In genomic region chr17:42221886-42222745, GRCh38 we compare ENCODE assay signal across 9 cellular contexts. TPM values are rescaled to one million over a fixed set of nuclear protein-coding genes. Genes with fewer than 3 reads are reported as not detected.
DNase-seq lines count a peak whose midpoint lies in the region; ATAC-seq and TF ChIP-seq lines count a peak whose summit lies in the region.
"Had no signal": no experiment of that assay in that cellular context is flagged by ENCODE, and none has a peak within 500 bp of the region (broad histone marks: within the 10 kb centered on the region; RNA-seq: fewer than 3 reads in every experiment).

No MANE protein-coding gene starts in this region.

- no peak overlapping the region for H3K4me3 ChIP-seq in KMS-11 (IDR thresholded peaks at IDR 0.05; ENCODE audit: insufficient read depth, low read depth, low read length)
- no peak overlapping the region for H3K4me3 ChIP-seq in ovary

- no peak overlapping the region for H3K9ac ChIP-seq in KMS-11

- H3K27ac ChIP-seq in KMS-11 (no peak overlapping the region), ovary (no peak overlapping the region)

- H3K4me3 Mint-ChIP-seq in T-cell: no peak overlapping the region
- no peak overlapping the region for H3K4me3 Mint-ChIP-seq in activated naive CD8-positive, alpha-beta T cell treated with anti-CD3 and anti-CD28 coated beads, Interleukin-2, amount 10 ng/mL, durations not matched to agents 7 days and 5 days

- H3K9me3 ChIP-seq in ovary: no peaks in the 10 kb centered on the region

- peak; percentile 84 for TF ChIP-seq CTCF in KMS-11 (conservative IDR thresholded peaks at IDR 0.05; ENCODE audit: low read depth, low read length)
- no peak for TF ChIP-seq CTCF in ovary (IDR thresholded peaks at IDR 0.05)

- no peaks in the 10 kb centered on the region for H3K27me3 ChIP-seq in KMS-11 (ENCODE audit: insufficient read depth, low read depth)
- no peaks in the 10 kb centered on the region for H3K27me3 ChIP-seq in ovary

- TF ChIP-seq EP300 in ovary (IDR thresholded peaks at IDR 0.05): no peak

- WGBS in ovary, 3 donors: 49 to 59% (median 59%) methylated on average over 3 of the region's 3 CpGs

- intact Hi-C loops in ovary (cut with DNase I): no loop called here

- no peaks in the 10 kb centered on the region for H3K79me2 ChIP-seq in KMS-11 (ENCODE audit: insufficient read depth, low read depth)

- H3K9me3 Mint-ChIP-seq in T-cell: no peaks in the 10 kb centered on the region
- no peaks in the 10 kb centered on the region for H3K9me3 Mint-ChIP-seq in activated naive CD8-positive, alpha-beta T cell treated with anti-CD3 and anti-CD28 coated beads, Interleukin-2, amount 10 ng/mL, durations not matched to agents 7 days and 5 days

- CTCF ChIA-PET in T-cell (lab: Charles Lee): interaction anchor here (0.5 to 2.1 kb wide), 35 partner anchors 14 to 308 kb away, joined by 3 to 25 read pairs (median 5); partner anchors contain the start of gene STAT5A (in 1 of the 2)

- DNase-seq in DMS53 (lab: John Stamatoyannopoulos, UW) (peak; percentile 61), T-cell (peak; percentile 7 to 68 (median 56)), hippocampal formation (lab: John Stamatoyannopoulos, UW) (peak; percentile 3 to 59), ovary (no peak)
- DNase-seq in activated naive CD8-positive, alpha-beta T cell treated with anti-CD3 and anti-CD28 coated beads, Interleukin-2, amount 10 ng/mL, durations not matched to agents 7 days and 5 days: peak; percentile 59
- DNase-seq in stimulated activated CD4-positive, alpha-beta T cell treated with anti-CD3 and anti-CD28 coated beads, Interleukin-1b, Interleukin-23, amount 100 ng/mL, for 1 hour (ENCODE audit: low read depth in 2 of 2): peak; percentile 27 to 37

- no peaks in the 10 kb centered on the region for H4K20me1 ChIP-seq in KMS-11 (ENCODE audit: insufficient read depth)

- H3K4me2 ChIP-seq in KMS-11: no peak overlapping the region

- no peak overlapping the region for H2AFZ ChIP-seq in KMS-11 (ENCODE audit: low read depth)

- H3K4me1 Mint-ChIP-seq in T-cell: peaks cover 0 to 14% (median 10%) of the 10 kb centered on the region in 3 donors
- H3K4me1 Mint-ChIP-seq in activated naive CD8-positive, alpha-beta T cell treated with anti-CD3 and anti-CD28 coated beads, Interleukin-2, amount 10 ng/mL, durations not matched to agents 7 days and 5 days: peaks cover 7% of the 10 kb centered on the region

- peak; percentile 87 to 95 (median 90) for ATAC-seq in T-cell (replicated peaks in 1 of 4)
- ATAC-seq in activated naive CD8-positive, alpha-beta T cell treated with anti-CD3 and anti-CD28 coated beads, Interleukin-2, amount 10 ng/mL, durations not matched to agents 7 days and 5 days (ENCODE audit: low read depth): peak; percentile 87
- no peak for ATAC-seq in GM21381 (IDR thresholded peaks at IDR 0.05; ENCODE audit: unreplicated experiment)

- H3K27me3 Mint-ChIP-seq in T-cell: no peaks in the 10 kb centered on the region
- H3K27me3 Mint-ChIP-seq in activated naive CD8-positive, alpha-beta T cell treated with anti-CD3 and anti-CD28 coated beads, Interleukin-2, amount 10 ng/mL, durations not matched to agents 7 days and 5 days: no peaks in the 10 kb centered on the region

- peak overlapping the region; percentile 29 to 31 for H3K27ac Mint-ChIP-seq in T-cell
- H3K27ac Mint-ChIP-seq in activated naive CD8-positive, alpha-beta T cell treated with anti-CD3 and anti-CD28 coated beads, Interleukin-2, amount 10 ng/mL, durations not matched to agents 7 days and 5 days: peak overlapping the region; percentile 71

- POLR2A ChIA-PET in T-cell (lab: Charles Lee): interaction anchor here (0.6 to 0.9 kb wide), 5 partner anchors 26 to 68 kb away, joined by 3 to 7 read pairs (median 4); partner anchors contain the start of gene STAT5A (in 1 of the 2)
- POLR2A ChIA-PET in activated naive CD8-positive, alpha-beta T cell treated with anti-CD3 and anti-CD28 coated beads, Interleukin-2, amount 10 ng/mL, durations not matched to agents 7 days and 5 days (lab: Charles Lee): interaction anchor here (0.6 to 1.9 kb wide), 10 partner anchors 26 to 184 kb away, joined by 3 to 21 read pairs (median 4); partner anchors contain the start of gene STAT5A

- H3K4me1 ChIP-seq in KMS-11 (ENCODE audit: low read depth, poor library complexity, severe bottlenecking) (no peaks in the 10 kb centered on the region), ovary (ENCODE audit: insufficient read depth) (no peaks in the 10 kb centered on the region)

- H3K36me3 ChIP-seq in KMS-11 (ENCODE audit: insufficient read depth) (no peaks in the 10 kb centered on the region), ovary (no peaks in the 10 kb centered on the region)

- no peak for TF ChIP-seq POLR2A in ovary (IDR thresholded peaks at IDR 0.05)

- H3K36me3 Mint-ChIP-seq in T-cell: peaks cover 36% of the 10 kb centered on the region
- peaks cover 23% of the 10 kb centered on the region for H3K36me3 Mint-ChIP-seq in activated naive CD8-positive, alpha-beta T cell treated with anti-CD3 and anti-CD28 coated beads, Interleukin-2, amount 10 ng/mL, durations not matched to agents 7 days and 5 days

RNA-seq across cellular contexts. Expression of gene GHDC, which starts 27.8 kb away (rescaled TPM):
- total RNA-seq in T-cell (10 to 100 TPM; 15.8 to 26.2 (median 22.5) TPM), ovary (10 to 100 TPM; 19.5 to 40.1 (median 31.0) TPM)
- total RNA-seq in activated naive CD8-positive, alpha-beta T cell treated with anti-CD3 and anti-CD28 coated beads, Interleukin-2, amount 10 ng/mL, durations not matched to agents 7 days and 5 days: 10 to 100 TPM; 22.0 to 23.1 TPM
- polyA plus RNA-seq in ovary: 10 to 100 TPM in 1 of 2 donors, 1 to 10 TPM in 1; 9.2 to 30.4 TPM

RNA-seq across cellular contexts. Expression of gene HCRT, which starts 36.9 kb away (rescaled TPM):
- total RNA-seq in T-cell: not detected
- not detected for total RNA-seq in activated naive CD8-positive, alpha-beta T cell treated with anti-CD3 and anti-CD28 coated beads, Interleukin-2, amount 10 ng/mL, durations not matched to agents 7 days and 5 days
- total RNA-seq in ovary: not detected
- not detected for polyA plus RNA-seq in ovary
- total RNA-seq: activated CD8-positive, alpha-beta memory T cell treated with anti-CD3 and anti-CD28 coated beads for 36 hours had no signal

RNA-seq across cellular contexts. Expression of gene KCNH4, which starts 41.2 kb away (rescaled TPM):
- under 1 TPM in 4 of 5 donors, not detected in 1; 0.06 to 0.35 (median 0.20) TPM for total RNA-seq in T-cell
- total RNA-seq in activated naive CD8-positive, alpha-beta T cell treated with anti-CD3 and anti-CD28 coated beads, Interleukin-2, amount 10 ng/mL, durations not matched to agents 7 days and 5 days: under 1 TPM in 1 of 2 experiments, not detected in 1; 0.09 TPM
- under 1 TPM in 4 of 7 donors, not detected in 3; 0.08 to 0.40 (median 0.15) TPM for total RNA-seq in ovary
- under 1 TPM in 1 of 2 donors, not detected in 1; 0.07 TPM for polyA plus RNA-seq in ovary

RNA-seq across cellular contexts. Expression of gene STAT5B, which starts 54.1 kb away (rescaled TPM):
- total RNA-seq in T-cell: 100 to 1,000 TPM; 178 to 205 (median 186) TPM
- total RNA-seq in activated naive CD8-positive, alpha-beta T cell treated with anti-CD3 and anti-CD28 coated beads, Interleukin-2, amount 10 ng/mL, durations not matched to agents 7 days and 5 days: 100 to 1,000 TPM; 131 to 134 TPM
- total RNA-seq in ovary: 100 to 1,000 TPM in 4 of 7 donors, 10 to 100 TPM in 3; 66.7 to 176 (median 128) TPM
- polyA plus RNA-seq in ovary: 100 to 1,000 TPM in 1 of 2 donors, 10 to 100 TPM in 1; 66.1 to 108 TPM

Comparison
In these comparisons a context has a peak if more than half of its experiments do, and no peak if none do; other contexts are left out.
1. DNase-seq: peak in DMS53 (single experiment), T-cell (34 of 34), activated naive CD8-positive, alpha-beta T cell treated with anti-CD3 and anti-CD28 coated beads, Interleukin-2, amount 10 ng/mL, durations not matched to agents 7 days and 5 days (single experiment), hippocampal formation (2 of 2) and stimulated activated CD4-positive, alpha-beta T cell treated with anti-CD3 and anti-CD28 coated beads, Interleukin-1b, Interleukin-23, amount 100 ng/mL, for 1 hour (2 of 2); none in ovary (0 of 5).